In the genomic region with DNA sequence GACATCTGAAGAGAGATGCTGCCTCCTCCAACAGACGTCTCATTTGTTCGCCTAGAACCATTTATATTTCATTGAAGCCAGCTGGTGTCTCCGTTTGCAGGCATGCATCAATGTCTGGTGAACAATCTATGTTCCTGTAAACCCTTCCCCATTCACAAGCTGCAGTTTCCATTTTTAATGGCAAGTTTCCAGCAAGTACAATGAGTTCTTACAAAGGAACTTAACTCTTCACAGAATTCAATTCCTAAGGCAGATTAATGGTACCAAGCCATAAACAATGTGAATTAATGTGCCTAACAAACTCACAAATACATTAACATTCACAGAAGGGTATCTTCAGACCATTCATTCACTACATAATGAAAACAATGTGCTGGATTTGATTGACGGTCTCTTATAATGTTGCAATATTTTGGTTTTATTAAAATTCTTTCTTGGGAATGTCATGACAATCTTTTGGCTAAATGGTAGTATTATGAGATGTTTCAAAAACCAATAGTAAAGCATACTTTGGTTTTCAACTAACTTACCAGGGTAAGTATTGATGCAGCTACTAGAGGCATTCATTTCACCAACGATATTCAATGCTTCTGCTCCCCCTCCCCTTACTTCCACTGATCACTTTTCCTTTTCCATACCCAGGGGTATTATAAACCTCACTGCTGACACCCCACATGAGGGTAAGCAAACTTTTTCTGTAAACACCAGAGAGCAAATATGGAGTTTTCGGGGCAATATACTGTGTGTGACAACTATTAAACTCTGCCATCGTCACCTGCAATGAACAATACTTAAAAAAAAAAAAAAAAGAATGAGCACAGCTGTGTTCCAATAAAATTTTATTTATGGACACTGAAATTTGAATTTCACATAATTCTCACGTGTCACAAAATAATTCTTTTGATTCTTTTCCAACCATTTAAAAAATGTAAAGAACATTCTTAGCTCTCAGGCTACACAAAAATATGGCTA, we compare ENCODE assay signal across 1 cellular context.
TF ChIP-seq lines count a peak whose summit lies in the region.

No MANE protein-coding gene starts in this region.

TF ChIP-seq in IMR-90, 13 proteins besides CTCF, POLR2A, EP300 and RAD21:
- peak; percentile 50; the same call in 1 of the 2 replicates for TF ChIP-seq CEBPB (IDR thresholded peaks at IDR 0.05; ENCODE audit: low read depth, low read length)
- TF ChIP-seq, protein P1, sequence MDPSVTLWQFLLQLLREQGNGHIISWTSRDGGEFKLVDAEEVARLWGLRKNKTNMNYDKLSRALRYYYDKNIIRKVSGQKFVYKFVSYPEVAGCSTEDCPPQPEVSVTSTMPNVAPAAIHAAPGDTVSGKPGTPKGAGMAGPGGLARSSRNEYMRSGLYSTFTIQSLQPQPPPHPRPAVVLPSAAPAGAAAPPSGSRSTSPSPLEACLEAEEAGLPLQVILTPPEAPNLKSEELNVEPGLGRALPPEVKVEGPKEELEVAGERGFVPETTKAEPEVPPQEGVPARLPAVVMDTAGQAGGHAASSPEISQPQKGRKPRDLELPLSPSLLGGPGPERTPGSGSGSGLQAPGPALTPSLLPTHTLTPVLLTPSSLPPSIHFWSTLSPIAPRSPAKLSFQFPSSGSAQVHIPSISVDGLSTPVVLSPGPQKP (IDR thresholded peaks at IDR 0.05; ENCODE audit: borderline replicate concordance, low read depth, low read length) = no peak
TF ChIP-seq in IMR-90: peak in this region for 1.
